ENCODE assay signal across 1 cellular context in the genomic region with DNA sequence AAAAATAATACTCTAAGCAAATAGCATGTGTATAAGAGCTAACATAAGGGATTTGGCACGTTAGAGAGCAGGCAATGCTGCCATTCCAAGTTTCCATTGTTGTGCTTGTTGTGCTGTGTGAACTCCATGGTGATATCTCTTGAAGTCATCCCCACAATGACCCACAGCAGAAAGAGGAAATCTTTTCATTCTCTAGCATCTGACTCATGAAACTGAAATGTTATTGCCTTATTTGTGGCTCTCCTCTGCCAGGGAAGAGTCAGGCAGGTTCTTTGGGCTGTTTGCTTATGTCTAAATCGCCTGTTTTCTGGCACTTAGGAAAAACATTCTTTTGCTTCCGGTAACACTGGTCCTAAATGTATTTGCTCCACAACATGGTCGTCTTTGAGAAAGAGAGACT.
A peak's percentile ranks its signal among the peaks of the same experiment; 100 is the strongest.
TF ChIP-seq lines count a peak whose summit lies in the region.

No MANE protein-coding gene starts in this region.

TF ChIP-seq in IMR-90, 13 proteins besides CTCF, POLR2A, EP300 and RAD21 (continued from another document):
- no peak; the same call in 1 of the 2 replicates for TF ChIP-seq MAZ (IDR thresholded peaks at IDR 0.05; ENCODE audit: borderline replicate concordance, low read depth, low read length)
- TF ChIP-seq MAFK (IDR thresholded peaks at IDR 0.05; ENCODE audit: low read depth, low read length): no peak
- peak; percentile 73 for TF ChIP-seq FOS (IDR thresholded peaks at IDR 0.05; ENCODE audit: low read depth, low read length)
- TF ChIP-seq CHD1 (IDR thresholded peaks at IDR 0.05; ENCODE audit: low read depth, low read length): no peak
- TF ChIP-seq, protein P1, sequence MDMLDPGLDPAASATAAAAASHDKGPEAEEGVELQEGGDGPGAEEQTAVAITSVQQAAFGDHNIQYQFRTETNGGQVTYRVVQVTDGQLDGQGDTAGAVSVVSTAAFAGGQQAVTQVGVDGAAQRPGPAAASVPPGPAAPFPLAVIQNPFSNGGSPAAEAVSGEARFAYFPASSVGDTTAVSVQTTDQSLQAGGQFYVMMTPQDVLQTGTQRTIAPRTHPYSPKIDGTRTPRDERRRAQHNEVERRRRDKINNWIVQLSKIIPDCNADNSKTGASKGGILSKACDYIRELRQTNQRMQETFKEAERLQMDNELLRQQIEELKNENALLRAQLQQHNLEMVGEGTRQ (IDR thresholded peaks at IDR 0.05; ENCODE audit: low read depth, low read length): no peak
- TF ChIP-seq SMC3 (IDR thresholded peaks at IDR 0.05; ENCODE audit: low read depth, low read length): no peak
- peak; percentile 84 for TF ChIP-seq CEBPB (IDR thresholded peaks at IDR 0.05; ENCODE audit: low read depth, low read length)
- peak; percentile 63; the same call in 1 of the 2 replicates for TF ChIP-seq BHLHE40 (IDR thresholded peaks at IDR 0.05; ENCODE audit: low read depth, low read length)
- TF ChIP-seq NFE2L2 (IDR thresholded peaks at IDR 0.05; ENCODE audit: low read depth, low read length): no peak
- TF ChIP-seq, protein P2, sequence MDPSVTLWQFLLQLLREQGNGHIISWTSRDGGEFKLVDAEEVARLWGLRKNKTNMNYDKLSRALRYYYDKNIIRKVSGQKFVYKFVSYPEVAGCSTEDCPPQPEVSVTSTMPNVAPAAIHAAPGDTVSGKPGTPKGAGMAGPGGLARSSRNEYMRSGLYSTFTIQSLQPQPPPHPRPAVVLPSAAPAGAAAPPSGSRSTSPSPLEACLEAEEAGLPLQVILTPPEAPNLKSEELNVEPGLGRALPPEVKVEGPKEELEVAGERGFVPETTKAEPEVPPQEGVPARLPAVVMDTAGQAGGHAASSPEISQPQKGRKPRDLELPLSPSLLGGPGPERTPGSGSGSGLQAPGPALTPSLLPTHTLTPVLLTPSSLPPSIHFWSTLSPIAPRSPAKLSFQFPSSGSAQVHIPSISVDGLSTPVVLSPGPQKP (IDR thresholded peaks at IDR 0.05; ENCODE audit: borderline replicate concordance, low read depth, low read length): no peak
- no peak for TF ChIP-seq RFX5 (IDR thresholded peaks at IDR 0.05; ENCODE audit: low read depth, low read length)
- TF ChIP-seq RCOR1 (IDR thresholded peaks at IDR 0.05; ENCODE audit: insufficient replicate concordance, low read length): peak; percentile 50
